In the genomic region with DNA sequence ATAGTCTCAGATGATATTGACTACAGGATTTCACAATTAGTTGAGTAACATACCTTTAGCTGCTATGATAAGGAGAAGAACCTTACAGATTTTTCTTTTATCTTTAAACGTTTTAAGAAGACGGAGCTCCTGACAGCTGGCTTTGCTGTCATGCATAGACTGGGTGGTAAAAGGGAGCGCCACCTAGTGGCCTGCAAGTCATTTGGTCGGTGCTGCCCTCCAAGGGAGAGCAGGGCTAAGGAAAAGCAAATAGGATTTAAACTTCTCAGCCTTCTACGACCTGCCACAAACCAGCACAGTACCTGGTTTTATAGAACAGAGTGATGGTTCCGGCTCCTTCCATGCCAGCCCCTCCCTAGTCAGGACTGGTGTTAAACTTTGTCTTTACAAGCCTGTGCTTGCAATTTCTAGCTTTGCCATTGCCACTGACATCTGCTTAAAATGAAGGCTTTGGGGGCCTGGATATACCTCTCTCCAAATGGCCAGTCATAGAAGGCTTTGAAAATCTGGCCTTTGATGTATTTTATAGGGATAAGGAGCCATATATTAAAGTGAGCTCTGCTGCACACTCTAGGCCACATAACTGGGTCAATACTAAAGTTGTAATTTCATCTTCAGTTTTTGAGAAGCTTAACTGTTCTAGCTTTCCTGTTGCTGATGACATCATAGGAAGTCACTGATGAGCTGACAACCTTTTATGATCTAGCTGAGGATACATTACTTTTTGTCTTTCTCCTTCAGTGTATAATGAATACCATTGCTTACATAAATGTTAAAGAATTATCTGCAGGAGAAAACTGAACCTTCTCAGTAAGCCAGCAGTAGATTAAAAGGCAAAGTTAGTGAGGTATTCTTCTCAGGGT, we compare ENCODE assay signal across 8 cellular contexts. TPM values are rescaled to one million over a fixed set of nuclear protein-coding genes. Genes with fewer than 3 reads are reported as not detected.
DNase-seq lines count a peak whose midpoint lies in the region; ATAC-seq and TF ChIP-seq lines count a peak whose summit lies in the region.

No MANE protein-coding gene starts in this region.

- peak; percentile 69 for TF ChIP-seq CTCF in activated CD8-positive, alpha-beta T cell treated with anti-CD3 and anti-CD28 coated beads for 36 hours (IDR thresholded peaks at IDR 0.05)

- H3K4me3 Mint-ChIP-seq in activated CD8-positive, alpha-beta T cell treated with anti-CD3 and anti-CD28 coated beads for 36 hours: no peak overlapping the region
- no peak overlapping the region for H3K4me3 Mint-ChIP-seq in naive B cell

- H3K36me3 Mint-ChIP-seq in activated CD8-positive, alpha-beta T cell treated with anti-CD3 and anti-CD28 coated beads for 36 hours (ENCODE audit: low read depth): no peaks in the 10 kb centered on the region
- H3K36me3 Mint-ChIP-seq in naive B cell: no peaks in the 10 kb centered on the region

- POLR2A ChIA-PET in activated CD8-positive, alpha-beta T cell treated with anti-CD3 and anti-CD28 coated beads for 36 hours (lab: Charles Lee): no interaction called here

- CTCF ChIA-PET in activated CD8-positive, alpha-beta T cell treated with anti-CD3 and anti-CD28 coated beads for 36 hours (lab: Charles Lee): interaction anchor here (0.6 to 2.4 kb wide), 14 partner anchors 8 to 632 kb away, joined by 3 to 44 read pairs (median 4); a partner anchor contains a TSS

- no peaks in the 10 kb centered on the region for H3K4me1 Mint-ChIP-seq in activated CD8-positive, alpha-beta T cell treated with anti-CD3 and anti-CD28 coated beads for 36 hours (ENCODE audit: low read depth)
- peaks cover 0 to 7% (median 2%) of the 10 kb centered on the region in 3 donors for H3K4me1 Mint-ChIP-seq in naive B cell

- H3K27me3 Mint-ChIP-seq in activated CD8-positive, alpha-beta T cell treated with anti-CD3 and anti-CD28 coated beads for 36 hours: peaks cover 15% of the 10 kb centered on the region
- peaks cover 4 to 14% (median 13%) of the 10 kb centered on the region in 3 donors for H3K27me3 Mint-ChIP-seq in naive B cell

- no peaks in the 10 kb centered on the region for H3K9me3 Mint-ChIP-seq in activated CD8-positive, alpha-beta T cell treated with anti-CD3 and anti-CD28 coated beads for 36 hours
- H3K9me3 Mint-ChIP-seq in naive B cell: peaks cover 0 to 6% (median 0%) of the 10 kb centered on the region in 7 donors

- H3K27ac Mint-ChIP-seq in activated CD8-positive, alpha-beta T cell treated with anti-CD3 and anti-CD28 coated beads for 36 hours: no peak overlapping the region
- no peak overlapping the region for H3K27ac Mint-ChIP-seq in naive B cell

- intact Hi-C loops in activated CD8-positive, alpha-beta T cell treated with anti-CD3 and anti-CD28 coated beads for 36 hours (cut with micrococcal nuclease): loop anchor here (5.0 kb wide), 1 partner anchor 186 kb away; no protein-coding TSS in a partner anchor

- TF ChIP-seq POLR2A in erythroblast (IDR thresholded peaks at IDR 0.05; ENCODE audit: low read length): no peak

- ATAC-seq in GM19397 (IDR thresholded peaks at IDR 0.05; ENCODE audit: unreplicated experiment): peak; percentile 89
- peak; percentile 90 for ATAC-seq in HG03432 (IDR thresholded peaks at IDR 0.05; ENCODE audit: unreplicated experiment)
- ATAC-seq in activated CD8-positive, alpha-beta T cell treated with anti-CD3 and anti-CD28 coated beads for 36 hours: peak; percentile 75
- ATAC-seq in naive B cell (ENCODE audit: low read depth in 2 of 2): peak in 1 of 2 donors; percentile 32

- DNase-seq in COR-L47 (lab: John Stamatoyannopoulos, UW): peak; percentile 69
- peak; percentile 93 for DNase-seq in NCI-H69 (lab: John Stamatoyannopoulos, UW)
- peak; percentile 68 for DNase-seq in activated CD8-positive, alpha-beta T cell treated with anti-CD3 and anti-CD28 coated beads for 36 hours
- DNase-seq in erythroblast (lab: John Stamatoyannopoulos, UW): peak; percentile 55 to 75
- DNase-seq in naive B cell: peak; percentile 7
- peak; percentile 84 for DNase-seq in superior temporal gyrus (ENCODE audit: extremely low spot score)

RNA-seq across cellular contexts. Expression of a gene that starts 31.1 kb away (rescaled TPM):
- not detected for total RNA-seq in activated CD8-positive, alpha-beta T cell treated with anti-CD3 and anti-CD28 coated beads for 36 hours
- not detected for polyA plus RNA-seq in naive B cell (ENCODE audit: low read depth in 6 of 6)

Comparison
In these comparisons a context has a peak if more than half of its experiments do, and no peak if none do; other contexts are left out.
1. DNase-seq: peak in every context shown above with its lines; median percentile 93 in NCI-H69; 84 in superior temporal gyrus; 69 in COR-L47; 68 in activated CD8-positive, alpha-beta T cell treated with anti-CD3 and anti-CD28 coated beads for 36 hours; 65 in erythroblast; 7 in naive B cell.